In genomic region chr4:52051213-52051614, GRCh38 we compare ENCODE assay signal across 8 cellular contexts. TPM values are rescaled to one million over a fixed set of nuclear protein-coding genes. Genes with fewer than 3 reads are reported as not detected.
DNase-seq lines count a peak whose midpoint lies in the region; ATAC-seq and TF ChIP-seq lines count a peak whose summit lies in the region.

Gene SPATA18, plus strand, starts transcription at chr4:52051304. Its CDS starts 401 bp downstream, at chr4:52051705.

- peaks cover 11% of the 10 kb centered on the region for H3K4me1 ChIP-seq in endodermal cell (ENCODE audit: control insufficient read depth, insufficient read depth, low read length)

- H3K4me3 ChIP-seq in GM08714 (ENCODE audit: low read length) (peak within 1 kb of the TSS; percentile 66), endodermal cell (ENCODE audit: low read length) (peak within 1 kb of the TSS; percentile 95)

- DNase-seq in LoVo (ENCODE audit: low spot score) = peak; percentile 41
- no peak for DNase-seq in endodermal cell
- DNase-seq in mesothelial cell of epicardium (ENCODE audit: low spot score in 2 of 2, unreplicated experiment in 2 of 2) = peak; percentile 24 to 45
- DNase-seq in GF-D8 (lab: John Stamatoyannopoulos, UW) = no peak
- DNase-seq in stimulated activated CD4-positive, alpha-beta T cell treated with anti-CD3 and anti-CD28 coated beads, Interleukin-12 subunit alpha, Interleukin-12 subunit beta, amount 100 ng/mL, for 4 hours = no peak
- no peak for DNase-seq in SK-N-DZ (ENCODE audit: low spot score)

- H3K36me3 ChIP-seq in endodermal cell (ENCODE audit: control insufficient read depth, insufficient read depth, low read length) = no peaks in the 10 kb centered on the region

- peaks cover 46% of the 10 kb centered on the region for H3K27me3 Mint-ChIP-seq in endodermal cell (ENCODE audit: insufficient read depth)
- H3K27me3 Mint-ChIP-seq in mesothelial cell of epicardium (ENCODE audit: low read depth) = peaks cover 27% of the 10 kb centered on the region

- peak; percentile 42 for ATAC-seq in GM21526 (IDR thresholded peaks at IDR 0.05; ENCODE audit: low FRiP score, unreplicated experiment)

- H3K27me3 ChIP-seq in endodermal cell (ENCODE audit: control insufficient read depth, insufficient read depth, low read length, poor library complexity, severe bottlenecking) = peaks cover 26% of the 10 kb centered on the region

- H3K4me3 Mint-ChIP-seq in endodermal cell (peak within 1 kb of the TSS; percentile 78), mesothelial cell of epicardium (peak within 1 kb of the TSS; percentile 87)

- H3K27ac ChIP-seq in endodermal cell (ENCODE audit: low read depth, low read length) = peak within 1 kb of the TSS; percentile 65

- H3K36me3 Mint-ChIP-seq in endodermal cell (ENCODE audit: low read depth) = no peaks in the 10 kb centered on the region
- H3K36me3 Mint-ChIP-seq in mesothelial cell of epicardium = no peaks in the 10 kb centered on the region

- WGBS in endodermal cell (ENCODE audit: insufficient coverage in 1 of 2, insufficient read length in 1 of 2), 2 experiments = 3 to 20% methylated on average over 2 to 44 of the region's 44 CpGs

- TF ChIP-seq CTCF in endodermal cell (conservative IDR thresholded peaks at IDR 0.05) (no peak), mesothelial cell of epicardium (IDR thresholded peaks at IDR 0.05; ENCODE audit: unreplicated experiment) (no peak)

- H3K9me3 Mint-ChIP-seq in endodermal cell (peaks cover 16% of the 10 kb centered on the region), mesothelial cell of epicardium (no peaks in the 10 kb centered on the region)

- peak within 1 kb of the TSS; percentile 73 for H3K9ac ChIP-seq in endodermal cell (ENCODE audit: extremely low read depth, low read length, poor library complexity, severe bottlenecking)

- no peaks in the 10 kb centered on the region for H3K9me3 ChIP-seq in endodermal cell (ENCODE audit: control insufficient read depth, low read length)

- H3K27ac Mint-ChIP-seq in endodermal cell = peak within 1 kb of the TSS; percentile 80
- peak within 1 kb of the TSS; percentile 95 for H3K27ac Mint-ChIP-seq in mesothelial cell of epicardium

- peaks cover 22% of the 10 kb centered on the region for H3K4me1 Mint-ChIP-seq in endodermal cell
- H3K4me1 Mint-ChIP-seq in mesothelial cell of epicardium = peaks cover 30% of the 10 kb centered on the region

RNA-seq across cellular contexts. Expression of gene SPATA18, which starts in this region (rescaled TPM):
- total RNA-seq in endodermal cell = 1 to 10 TPM; 1.4 to 3.3 TPM
- polyA plus RNA-seq in endodermal cell (2013, experiment 1 of 2) = 3.9 TPM
- polyA plus RNA-seq in endodermal cell (2013, experiment 2 of 2) = 2.6 TPM
- 10.0 to 11.1 TPM (median 10.8 TPM) in 3 replicates for total RNA-seq in mesothelial cell of epicardium
- 2.0 and 2.6 TPM in 2 replicates for polyA plus RNA-seq in SK-N-DZ (2014; cell fraction: cytosol; rRNA removed)
- polyA plus RNA-seq in SK-N-DZ (2014; cell fraction: nucleus; rRNA removed) = 2.4 and 3.3 TPM in 2 replicates

Comparison
In these comparisons a context has a peak if more than half of its experiments do, and no peak if none do; other contexts are left out.
1. DNase-seq: peak in LoVo (single experiment) and mesothelial cell of epicardium (2 of 2); none in endodermal cell (single experiment), GF-D8 (single experiment), stimulated activated CD4-positive, alpha-beta T cell treated with anti-CD3 and anti-CD28 coated beads, Interleukin-12 subunit alpha, Interleukin-12 subunit beta, amount 100 ng/mL, for 4 hours (single experiment) and SK-N-DZ (single experiment).